1 cellular context compared by ENCODE assay signal in the genomic region with DNA sequence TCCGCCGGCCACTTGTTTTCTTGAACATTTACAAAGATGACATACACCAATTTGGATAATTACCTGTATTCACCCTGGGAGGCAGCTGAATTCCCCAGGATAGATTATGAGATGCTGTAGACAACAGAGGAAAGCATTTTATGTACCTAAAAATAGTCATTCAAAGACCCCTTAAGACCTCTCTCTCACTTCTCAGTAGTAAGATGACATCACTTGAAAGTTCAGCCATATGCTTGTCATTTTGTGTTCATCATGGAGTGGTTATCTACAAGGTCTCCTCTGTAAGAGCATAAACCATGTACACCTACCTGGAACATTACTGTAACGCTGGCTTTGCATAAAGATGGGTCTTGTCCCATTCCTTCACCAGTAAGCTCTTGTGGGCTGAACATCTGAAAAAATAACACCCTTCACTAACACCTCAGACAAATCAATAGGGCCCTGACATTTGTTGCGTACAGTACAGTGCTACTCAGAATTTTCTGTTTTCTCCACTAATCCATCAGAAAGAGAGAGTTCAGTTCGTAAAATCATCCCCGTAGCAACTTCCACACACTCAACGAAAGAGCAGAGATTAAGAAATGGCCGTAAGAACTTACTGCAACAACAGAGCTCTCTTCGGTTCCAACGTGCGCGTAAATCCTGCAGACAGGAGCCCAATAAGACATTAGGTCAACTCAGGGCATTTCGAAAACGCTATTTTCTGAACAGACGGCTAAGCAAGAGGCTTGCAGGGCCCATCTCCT.
TF ChIP-seq lines count a peak whose summit lies in the region.

No MANE protein-coding gene starts in this region.

TF ChIP-seq in H1, 55 proteins besides CTCF, POLR2A, EP300 and RAD21:
- TF ChIP-seq CHD1 (IDR thresholded peaks at IDR 0.05; ENCODE audit: low read depth, low read length), result peak; percentile 72; the same call in 1 of the 2 replicates
- TF ChIP-seq, protein P1, sequence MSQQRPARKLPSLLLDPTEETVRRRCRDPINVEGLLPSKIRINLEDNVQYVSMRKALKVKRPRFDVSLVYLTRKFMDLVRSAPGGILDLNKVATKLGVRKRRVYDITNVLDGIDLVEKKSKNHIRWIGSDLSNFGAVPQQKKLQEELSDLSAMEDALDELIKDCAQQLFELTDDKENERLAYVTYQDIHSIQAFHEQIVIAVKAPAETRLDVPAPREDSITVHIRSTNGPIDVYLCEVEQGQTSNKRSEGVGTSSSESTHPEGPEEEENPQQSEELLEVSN (IDR thresholded peaks at IDR 0.05), result no peak
- TF ChIP-seq, protein P2, sequence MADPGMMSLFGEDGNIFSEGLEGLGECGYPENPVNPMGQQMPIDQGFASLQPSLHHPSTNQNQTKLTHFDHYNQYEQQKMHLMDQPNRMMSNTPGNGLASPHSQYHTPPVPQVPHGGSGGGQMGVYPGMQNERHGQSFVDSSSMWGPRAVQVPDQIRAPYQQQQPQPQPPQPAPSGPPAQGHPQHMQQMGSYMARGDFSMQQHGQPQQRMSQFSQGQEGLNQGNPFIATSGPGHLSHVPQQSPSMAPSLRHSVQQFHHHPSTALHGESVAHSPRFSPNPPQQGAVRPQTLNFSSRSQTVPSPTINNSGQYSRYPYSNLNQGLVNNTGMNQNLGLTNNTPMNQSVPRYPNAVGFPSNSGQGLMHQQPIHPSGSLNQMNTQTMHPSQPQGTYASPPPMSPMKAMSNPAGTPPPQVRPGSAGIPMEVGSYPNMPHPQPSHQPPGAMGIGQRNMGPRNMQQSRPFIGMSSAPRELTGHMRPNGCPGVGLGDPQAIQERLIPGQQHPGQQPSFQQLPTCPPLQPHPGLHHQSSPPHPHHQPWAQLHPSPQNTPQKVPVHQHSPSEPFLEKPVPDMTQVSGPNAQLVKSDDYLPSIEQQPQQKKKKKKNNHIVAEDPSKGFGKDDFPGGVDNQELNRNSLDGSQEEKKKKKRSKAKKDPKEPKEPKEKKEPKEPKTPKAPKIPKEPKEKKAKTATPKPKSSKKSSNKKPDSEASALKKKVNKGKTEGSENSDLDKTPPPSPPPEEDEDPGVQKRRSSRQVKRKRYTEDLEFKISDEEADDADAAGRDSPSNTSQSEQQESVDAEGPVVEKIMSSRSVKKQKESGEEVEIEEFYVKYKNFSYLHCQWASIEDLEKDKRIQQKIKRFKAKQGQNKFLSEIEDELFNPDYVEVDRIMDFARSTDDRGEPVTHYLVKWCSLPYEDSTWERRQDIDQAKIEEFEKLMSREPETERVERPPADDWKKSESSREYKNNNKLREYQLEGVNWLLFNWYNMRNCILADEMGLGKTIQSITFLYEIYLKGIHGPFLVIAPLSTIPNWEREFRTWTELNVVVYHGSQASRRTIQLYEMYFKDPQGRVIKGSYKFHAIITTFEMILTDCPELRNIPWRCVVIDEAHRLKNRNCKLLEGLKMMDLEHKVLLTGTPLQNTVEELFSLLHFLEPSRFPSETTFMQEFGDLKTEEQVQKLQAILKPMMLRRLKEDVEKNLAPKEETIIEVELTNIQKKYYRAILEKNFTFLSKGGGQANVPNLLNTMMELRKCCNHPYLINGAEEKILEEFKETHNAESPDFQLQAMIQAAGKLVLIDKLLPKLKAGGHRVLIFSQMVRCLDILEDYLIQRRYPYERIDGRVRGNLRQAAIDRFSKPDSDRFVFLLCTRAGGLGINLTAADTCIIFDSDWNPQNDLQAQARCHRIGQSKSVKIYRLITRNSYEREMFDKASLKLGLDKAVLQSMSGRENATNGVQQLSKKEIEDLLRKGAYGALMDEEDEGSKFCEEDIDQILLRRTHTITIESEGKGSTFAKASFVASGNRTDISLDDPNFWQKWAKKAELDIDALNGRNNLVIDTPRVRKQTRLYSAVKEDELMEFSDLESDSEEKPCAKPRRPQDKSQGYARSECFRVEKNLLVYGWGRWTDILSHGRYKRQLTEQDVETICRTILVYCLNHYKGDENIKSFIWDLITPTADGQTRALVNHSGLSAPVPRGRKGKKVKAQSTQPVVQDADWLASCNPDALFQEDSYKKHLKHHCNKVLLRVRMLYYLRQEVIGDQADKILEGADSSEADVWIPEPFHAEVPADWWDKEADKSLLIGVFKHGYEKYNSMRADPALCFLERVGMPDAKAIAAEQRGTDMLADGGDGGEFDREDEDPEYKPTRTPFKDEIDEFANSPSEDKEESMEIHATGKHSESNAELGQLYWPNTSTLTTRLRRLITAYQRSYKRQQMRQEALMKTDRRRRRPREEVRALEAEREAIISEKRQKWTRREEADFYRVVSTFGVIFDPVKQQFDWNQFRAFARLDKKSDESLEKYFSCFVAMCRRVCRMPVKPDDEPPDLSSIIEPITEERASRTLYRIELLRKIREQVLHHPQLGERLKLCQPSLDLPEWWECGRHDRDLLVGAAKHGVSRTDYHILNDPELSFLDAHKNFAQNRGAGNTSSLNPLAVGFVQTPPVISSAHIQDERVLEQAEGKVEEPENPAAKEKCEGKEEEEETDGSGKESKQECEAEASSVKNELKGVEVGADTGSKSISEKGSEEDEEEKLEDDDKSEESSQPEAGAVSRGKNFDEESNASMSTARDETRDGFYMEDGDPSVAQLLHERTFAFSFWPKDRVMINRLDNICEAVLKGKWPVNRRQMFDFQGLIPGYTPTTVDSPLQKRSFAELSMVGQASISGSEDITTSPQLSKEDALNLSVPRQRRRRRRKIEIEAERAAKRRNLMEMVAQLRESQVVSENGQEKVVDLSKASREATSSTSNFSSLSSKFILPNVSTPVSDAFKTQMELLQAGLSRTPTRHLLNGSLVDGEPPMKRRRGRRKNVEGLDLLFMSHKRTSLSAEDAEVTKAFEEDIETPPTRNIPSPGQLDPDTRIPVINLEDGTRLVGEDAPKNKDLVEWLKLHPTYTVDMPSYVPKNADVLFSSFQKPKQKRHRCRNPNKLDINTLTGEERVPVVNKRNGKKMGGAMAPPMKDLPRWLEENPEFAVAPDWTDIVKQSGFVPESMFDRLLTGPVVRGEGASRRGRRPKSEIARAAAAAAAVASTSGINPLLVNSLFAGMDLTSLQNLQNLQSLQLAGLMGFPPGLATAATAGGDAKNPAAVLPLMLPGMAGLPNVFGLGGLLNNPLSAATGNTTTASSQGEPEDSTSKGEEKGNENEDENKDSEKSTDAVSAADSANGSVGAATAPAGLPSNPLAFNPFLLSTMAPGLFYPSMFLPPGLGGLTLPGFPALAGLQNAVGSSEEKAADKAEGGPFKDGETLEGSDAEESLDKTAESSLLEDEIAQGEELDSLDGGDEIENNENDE (IDR thresholded peaks at IDR 0.05; ENCODE audit: insufficient replicate concordance, low read length), result peak; percentile 78
- TF ChIP-seq, protein P3, sequence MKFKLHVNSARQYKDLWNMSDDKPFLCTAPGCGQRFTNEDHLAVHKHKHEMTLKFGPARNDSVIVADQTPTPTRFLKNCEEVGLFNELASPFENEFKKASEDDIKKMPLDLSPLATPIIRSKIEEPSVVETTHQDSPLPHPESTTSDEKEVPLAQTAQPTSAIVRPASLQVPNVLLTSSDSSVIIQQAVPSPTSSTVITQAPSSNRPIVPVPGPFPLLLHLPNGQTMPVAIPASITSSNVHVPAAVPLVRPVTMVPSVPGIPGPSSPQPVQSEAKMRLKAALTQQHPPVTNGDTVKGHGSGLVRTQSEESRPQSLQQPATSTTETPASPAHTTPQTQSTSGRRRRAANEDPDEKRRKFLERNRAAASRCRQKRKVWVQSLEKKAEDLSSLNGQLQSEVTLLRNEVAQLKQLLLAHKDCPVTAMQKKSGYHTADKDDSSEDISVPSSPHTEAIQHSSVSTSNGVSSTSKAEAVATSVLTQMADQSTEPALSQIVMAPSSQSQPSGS (IDR thresholded peaks at IDR 0.05; ENCODE audit: low read length), result peak; percentile 76
- peak; percentile 69 to 80; a peak in 3 of 4 replicates for TF ChIP-seq SIN3A (conservative IDR thresholded peaks at IDR 0.05 in 1 of 2, IDR thresholded peaks at IDR 0.05 in 1 of 2; ENCODE audit: low read depth in 1 of 2, low read length in 2 of 2)
- TF ChIP-seq NANOG (IDR thresholded peaks at IDR 0.05; ENCODE audit: insufficient read depth, low read depth, low read length, poor library complexity, severe bottlenecking), result no peak
- peak; percentile 43 for TF ChIP-seq PHF8 (conservative IDR thresholded peaks at IDR 0.05; ENCODE audit: low read depth, low read length)
- peak; percentile 39 for TF ChIP-seq POLR2AphosphoS5 (IDR thresholded peaks at IDR 0.05; ENCODE audit: low read depth, low read length)
- TF ChIP-seq SP2 (IDR thresholded peaks at IDR 0.05; ENCODE audit: low read length), result no peak
